ENCODE assay signal across 1 cellular context in the genomic region with DNA sequence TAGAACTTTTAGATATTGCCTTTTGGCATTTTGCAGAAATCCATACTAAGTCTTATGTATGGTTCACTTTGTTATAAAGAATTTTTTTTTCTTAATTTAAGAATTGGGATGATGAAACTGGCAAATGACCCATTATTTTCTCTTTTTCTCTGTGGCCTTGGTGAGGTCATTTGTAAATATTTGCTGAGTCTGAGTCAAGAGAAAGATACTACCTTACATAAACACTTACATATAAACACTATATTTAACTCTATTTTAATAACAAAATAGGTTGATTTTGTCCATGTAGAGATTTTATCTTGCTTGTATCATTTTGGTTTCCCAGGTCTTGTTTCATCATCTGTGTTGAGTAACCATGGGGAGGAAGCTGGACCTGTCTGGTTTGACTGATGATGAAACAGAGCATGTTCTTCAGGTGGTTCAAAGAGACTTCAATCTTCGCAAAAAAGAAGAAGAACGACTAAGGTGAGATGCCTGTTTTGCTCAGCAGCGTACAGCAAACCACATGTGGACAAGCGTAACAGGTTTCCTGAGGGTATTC.
TF ChIP-seq lines count a peak whose summit lies in the region.

No MANE protein-coding gene starts in this region.

TF ChIP-seq in HepG2, 621 proteins besides CTCF, POLR2A, EP300 and RAD21 (continued from another document):
- TF ChIP-seq AHDC1 (CRISPR knock-in tag; IDR thresholded peaks at IDR 0.05; ENCODE audit: borderline replicate concordance) (peak; percentile 26; the same call in 1 of the 2 replicates), ATF4 (CRISPR knock-in tag; IDR thresholded peaks at IDR 0.05) (peak in 1 of 2 experiments; percentile 91; a peak in 2 of 4 replicates), IRF2 (CRISPR knock-in tag; IDR thresholded peaks at IDR 0.05) (no peak), CEBPG (CRISPR knock-in tag; IDR thresholded peaks at IDR 0.05) (peak; percentile 65), SOX13 (IDR thresholded peaks at IDR 0.05) (no peak), SOX13 (CRISPR knock-in tag; conservative IDR thresholded peaks at IDR 0.05 in 1 of 2, IDR thresholded peaks at IDR 0.05 in 1 of 2) (peak in 1 of 2 experiments; percentile 8; a peak in 1 of 4 replicates), FOSL2 (CRISPR knock-in tag; IDR thresholded peaks at IDR 0.05) (peak; percentile 47), GATAD2A (CRISPR knock-in tag; IDR thresholded peaks at IDR 0.05) (peak; percentile 65; the same call in 1 of the 2 replicates), NFYC (CRISPR knock-in tag; IDR thresholded peaks at IDR 0.05) (no peak), ATF3 (CRISPR knock-in tag; IDR thresholded peaks at IDR 0.05) (peak; percentile 59), ZNF460 (CRISPR knock-in tag; IDR thresholded peaks at IDR 0.05; ENCODE audit: borderline replicate concordance) (no peak), CEBPB (IDR thresholded peaks at IDR 0.05; ENCODE audit: borderline replicate concordance, low read depth, low read length) (peak; percentile 46; the same call in 1 of the 2 replicates), ATF7 (IDR thresholded peaks at IDR 0.05) (0 out of 2 replicates have a peak, but pooled peaks have one; percentile 5), ATF7 (CRISPR knock-in tag; IDR thresholded peaks at IDR 0.05) (no peak), ISX (CRISPR knock-in tag; conservative IDR thresholded peaks at IDR 0.05) (no peak)
- TF ChIP-seq, protein P1, sequence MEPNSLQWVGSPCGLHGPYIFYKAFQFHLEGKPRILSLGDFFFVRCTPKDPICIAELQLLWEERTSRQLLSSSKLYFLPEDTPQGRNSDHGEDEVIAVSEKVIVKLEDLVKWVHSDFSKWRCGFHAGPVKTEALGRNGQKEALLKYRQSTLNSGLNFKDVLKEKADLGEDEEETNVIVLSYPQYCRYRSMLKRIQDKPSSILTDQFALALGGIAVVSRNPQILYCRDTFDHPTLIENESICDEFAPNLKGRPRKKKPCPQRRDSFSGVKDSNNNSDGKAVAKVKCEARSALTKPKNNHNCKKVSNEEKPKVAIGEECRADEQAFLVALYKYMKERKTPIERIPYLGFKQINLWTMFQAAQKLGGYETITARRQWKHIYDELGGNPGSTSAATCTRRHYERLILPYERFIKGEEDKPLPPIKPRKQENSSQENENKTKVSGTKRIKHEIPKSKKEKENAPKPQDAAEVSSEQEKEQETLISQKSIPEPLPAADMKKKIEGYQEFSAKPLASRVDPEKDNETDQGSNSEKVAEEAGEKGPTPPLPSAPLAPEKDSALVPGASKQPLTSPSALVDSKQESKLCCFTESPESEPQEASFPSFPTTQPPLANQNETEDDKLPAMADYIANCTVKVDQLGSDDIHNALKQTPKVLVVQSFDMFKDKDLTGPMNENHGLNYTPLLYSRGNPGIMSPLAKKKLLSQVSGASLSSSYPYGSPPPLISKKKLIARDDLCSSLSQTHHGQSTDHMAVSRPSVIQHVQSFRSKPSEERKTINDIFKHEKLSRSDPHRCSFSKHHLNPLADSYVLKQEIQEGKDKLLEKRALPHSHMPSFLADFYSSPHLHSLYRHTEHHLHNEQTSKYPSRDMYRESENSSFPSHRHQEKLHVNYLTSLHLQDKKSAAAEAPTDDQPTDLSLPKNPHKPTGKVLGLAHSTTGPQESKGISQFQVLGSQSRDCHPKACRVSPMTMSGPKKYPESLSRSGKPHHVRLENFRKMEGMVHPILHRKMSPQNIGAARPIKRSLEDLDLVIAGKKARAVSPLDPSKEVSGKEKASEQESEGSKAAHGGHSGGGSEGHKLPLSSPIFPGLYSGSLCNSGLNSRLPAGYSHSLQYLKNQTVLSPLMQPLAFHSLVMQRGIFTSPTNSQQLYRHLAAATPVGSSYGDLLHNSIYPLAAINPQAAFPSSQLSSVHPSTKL (CRISPR knock-in tag; IDR thresholded peaks at IDR 0.05): peak; percentile 44; the same call in 1 of the 2 replicates
